ENCODE assay signal across 9 cellular contexts in the genomic region with DNA sequence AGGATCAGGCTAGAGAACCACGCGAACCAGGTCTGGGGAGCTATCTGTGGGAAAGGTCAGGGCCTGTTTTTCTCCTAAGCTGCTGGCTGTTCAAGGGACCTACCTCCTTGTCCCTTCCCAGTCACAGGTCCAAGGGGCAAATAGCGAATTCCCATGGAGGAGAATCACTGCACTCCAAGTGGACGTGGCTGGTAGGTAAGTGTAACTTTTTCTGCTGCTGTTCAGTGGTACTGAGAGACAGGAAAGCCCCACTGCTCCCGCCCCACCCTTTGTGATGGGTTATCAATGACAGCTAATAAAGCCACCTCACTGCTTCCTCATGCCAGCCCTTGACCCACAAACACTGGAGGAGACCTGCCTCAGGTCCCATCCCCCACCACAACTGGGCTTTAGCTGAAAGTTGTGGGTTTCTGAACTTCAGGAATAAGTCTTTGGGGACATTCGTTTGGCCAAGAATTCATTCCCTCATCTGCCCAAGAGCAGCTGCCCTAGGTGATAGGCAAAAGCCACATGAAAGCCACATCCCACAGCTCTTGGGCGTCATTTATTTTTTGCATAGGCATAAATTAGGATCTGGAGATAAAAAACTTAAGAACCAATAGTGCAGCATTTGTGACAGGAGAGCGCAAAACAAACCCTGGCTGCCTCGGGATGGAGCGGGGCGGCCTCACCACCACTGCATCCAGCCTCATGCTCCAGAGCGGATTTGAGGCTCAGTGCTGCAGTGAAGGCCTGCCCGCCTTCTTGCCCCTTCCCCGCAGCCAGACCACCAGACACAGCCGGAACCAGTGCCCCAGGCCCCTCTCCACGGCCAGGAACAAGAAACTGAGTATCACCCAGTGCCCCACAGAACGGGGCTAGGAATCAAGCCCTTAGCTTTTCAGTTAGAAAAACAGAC. TPM values are rescaled to one million over a fixed set of nuclear protein-coding genes. Genes with fewer than 3 reads are reported as not detected.
A peak's percentile ranks its signal among the peaks of the same experiment; 100 is the strongest.
DNase-seq lines count a peak whose midpoint lies in the region; ATAC-seq and TF ChIP-seq lines count a peak whose summit lies in the region.
"Had no signal": no experiment of that assay in that cellular context is flagged by ENCODE, and none has a peak within 500 bp of the region (broad histone marks: within the 10 kb centered on the region; RNA-seq: fewer than 3 reads in every experiment).

No MANE protein-coding gene starts in this region.

- H3K27me3 Mint-ChIP-seq in brain: no peaks in the 10 kb centered on the region

- H3K4me3 ChIP-seq in mucosa of descending colon: no peak overlapping the region
- H3K4me3 ChIP-seq in thyroid gland (replicated peaks in 1 of 3): no peak overlapping the region
- H3K4me3 ChIP-seq: GM23248 had no signal

- H3K9me3 ChIP-seq in mucosa of descending colon: no peaks in the 10 kb centered on the region
- H3K9me3 ChIP-seq in thyroid gland: no peaks in the 10 kb centered on the region

- 68 to 81% methylated on average over 16 to 17 of the region's 17 CpGs for WGBS in thyroid gland, 2 donors

- peaks cover 39% of the 10 kb centered on the region for H3K36me3 Mint-ChIP-seq in brain

- peak overlapping the region; percentile 72 to 95 (median 92) for H3K27ac Mint-ChIP-seq in brain

- no peak for TF ChIP-seq POLR2A in thyroid gland (IDR thresholded peaks at IDR 0.05)

- TF ChIP-seq CTCF in brain (conservative IDR thresholded peaks at IDR 0.05): no peak
- TF ChIP-seq CTCF in mucosa of descending colon (IDR thresholded peaks at IDR 0.05): no peak
- TF ChIP-seq CTCF in thyroid gland (IDR thresholded peaks at IDR 0.05): peak in 1 of 6 experiments; percentile 8

- peak overlapping the region; percentile 74 to 92 (median 85) for H3K27ac ChIP-seq in thyroid gland
- H3K27ac ChIP-seq: GM23248 had no signal

- H3K36me3 ChIP-seq in mucosa of descending colon (ENCODE audit: low read depth) (peaks cover 17% of the 10 kb centered on the region), thyroid gland (peaks cover 52 to 67% of the 10 kb centered on the region in 2 donors)

- no peak overlapping the region for H3K4me3 Mint-ChIP-seq in brain

- H3K9me3 Mint-ChIP-seq in brain: no peaks in the 10 kb centered on the region

- H3K4me1 ChIP-seq in mucosa of descending colon (ENCODE audit: low read depth): peaks cover 6% of the 10 kb centered on the region
- H3K4me1 ChIP-seq in thyroid gland: peaks cover 22 to 45% of the 10 kb centered on the region in 2 donors

- intact Hi-C loops in mucosa of descending colon (cut with DNase I, micrococcal nuclease) (no loop called here), thyroid gland (cut with DNase I) (no loop called here)

- peaks cover 18% of the 10 kb centered on the region for H3K4me1 Mint-ChIP-seq in brain

- peak; percentile 51 for DNase-seq in activated CD8-positive, alpha-beta memory T cell treated with anti-CD3 and anti-CD28 coated beads, Interleukin-2, amount 50 U/mL, for 48 hours
- DNase-seq in activated CD8-positive, alpha-beta memory T cell treated with anti-CD3 and anti-CD28 coated beads, Interleukin-2, amount 50 U/mL, for 4 hours: no peak
- peak in 2 of 3 donors; percentile 21 to 42 for DNase-seq in mucosa of descending colon
- no peak for DNase-seq in thyroid gland
- DNase-seq in hippocampal formation (lab: John Stamatoyannopoulos, UW): no peak
- DNase-seq in NCI-H1694 treated with DMSO at 0.1 percent for 48 hours (lab: John Stamatoyannopoulos, UW): no peak
- no peak for DNase-seq in iPS-NIHi11 (ENCODE audit: low spot score)

- H3K27me3 ChIP-seq in thyroid gland: no peaks in the 10 kb centered on the region

- no peak for ATAC-seq in mucosa of descending colon

RNA-seq across cellular contexts. Expression of a gene that starts 21.3 kb away (rescaled TPM):
- polyA plus RNA-seq in brain (ENCODE audit: insufficient read depth, low read depth, low replicate concordance): 251 TPM
- total RNA-seq in mucosa of descending colon: 100 to 1,000 TPM; 130 to 235 (median 181) TPM
- total RNA-seq in thyroid gland: 100 to 1,000 TPM; 137 to 356 (median 153) TPM

RNA-seq across cellular contexts. Expression of a gene that starts 28.7 kb away (rescaled TPM):
- 80.4 TPM for polyA plus RNA-seq in brain (ENCODE audit: insufficient read depth, low read depth, low replicate concordance)
- total RNA-seq in mucosa of descending colon (10 to 100 TPM; 73.1 to 96.8 (median 76.8) TPM), thyroid gland (100 to 1,000 TPM in 1 of 4 donors, 10 to 100 TPM in 3; 51.6 to 117 (median 69.6) TPM)

RNA-seq across cellular contexts. Expression of a gene that starts 33.7 kb away (rescaled TPM):
- 45.7 TPM for polyA plus RNA-seq in brain (ENCODE audit: insufficient read depth, low read depth, low replicate concordance)
- 10 to 100 TPM; 82.5 to 98.3 (median 87.9) TPM for total RNA-seq in mucosa of descending colon
- 10 to 100 TPM; 46.7 to 76.6 (median 62.2) TPM for total RNA-seq in thyroid gland

RNA-seq across cellular contexts. Expression of a gene that starts 52.7 kb away (rescaled TPM):
- 72.7 TPM for polyA plus RNA-seq in brain (ENCODE audit: insufficient read depth, low read depth, low replicate concordance)
- total RNA-seq in mucosa of descending colon: 10 to 100 TPM; 64.5 to 84.4 (median 72.4) TPM
- 10 to 100 TPM; 39.4 to 61.3 (median 45.8) TPM for total RNA-seq in thyroid gland

RNA-seq across cellular contexts. Expression of a gene that starts 59.5 kb away (rescaled TPM):
- polyA plus RNA-seq in brain (ENCODE audit: insufficient read depth, low read depth, low replicate concordance): 61.4 TPM
- total RNA-seq in mucosa of descending colon (10 to 100 TPM; 14.7 to 17.6 (median 16.1) TPM), thyroid gland (10 to 100 TPM; 30.9 to 50.0 (median 37.9) TPM)

Comparison
In these comparisons a context has a peak if more than half of its experiments do, and no peak if none do; other contexts are left out.
1. DNase-seq: peak in activated CD8-positive, alpha-beta memory T cell treated with anti-CD3 and anti-CD28 coated beads, Interleukin-2, amount 50 U/mL, for 48 hours (single experiment) and mucosa of descending colon (2 of 3); none in activated CD8-positive, alpha-beta memory T cell treated with anti-CD3 and anti-CD28 coated beads, Interleukin-2, amount 50 U/mL, for 4 hours (single experiment), thyroid gland (0 of 2), hippocampal formation (0 of 2), NCI-H1694 treated with DMSO at 0.1 percent for 48 hours (single experiment) and iPS-NIHi11 (single experiment).